8 cellular contexts compared by ENCODE assay signal in the genomic region with DNA sequence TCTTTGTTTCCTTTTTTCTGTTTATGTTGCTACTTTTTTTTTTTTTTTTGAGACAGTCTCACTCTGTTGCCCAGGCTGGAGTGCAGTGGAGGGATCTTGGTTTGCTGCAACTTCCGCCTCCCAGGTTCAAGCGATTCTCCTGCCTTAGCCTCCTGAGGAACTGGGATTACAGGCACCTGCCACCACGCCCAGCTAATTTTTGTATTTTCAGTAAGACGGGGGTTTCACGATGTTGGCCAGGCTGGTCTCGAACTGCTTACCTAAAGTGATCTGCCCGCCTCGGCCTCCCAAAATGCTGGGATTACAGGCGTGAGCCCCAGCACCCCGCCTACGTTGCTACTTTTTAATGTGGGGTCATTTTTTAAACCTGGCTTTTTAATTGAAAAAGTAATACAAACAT. TPM values are rescaled to one million over a fixed set of nuclear protein-coding genes. Genes with fewer than 3 reads are reported as not detected.
A peak's percentile ranks its signal among the peaks of the same experiment; 100 is the strongest.
DNase-seq lines count a peak whose midpoint lies in the region; TF ChIP-seq lines count a peak whose summit lies in the region.
"Not testable (repeated sequence)": the region's sequence is repeated elsewhere in the genome, so short reads cannot be mapped to it uniquely, and the experiment has no call there.

No MANE protein-coding gene starts in this region.

- TF ChIP-seq POLR2A in NB4 (IDR thresholded peaks at IDR 0.05; ENCODE audit: extremely low read depth, insufficient read length); vagina (IDR thresholded peaks at IDR 0.05): not testable (repeated sequence)

- not testable (repeated sequence) for BruUV-seq in mammary epithelial cell (replicated peaks; lab: Mats Ljungman, UMichigan)

- peak overlapping the region; percentile 100 for H3K27ac Mint-ChIP-seq in activated CD4-positive, alpha-beta memory T cell treated with anti-CD3 and anti-CD28 coated beads for 36 hours

- H3K4me3 ChIP-seq in GM08714 (ENCODE audit: low read length), result peak overlapping the region; percentile 89
- H3K4me3 ChIP-seq in NB4 (ENCODE audit: low read depth, low read length), result peak overlapping the region; percentile 76
- peak overlapping the region; percentile 65 to 94 (median 84) for H3K4me3 ChIP-seq in mammary epithelial cell (replicated peaks in 1 of 3; ENCODE audit: insufficient read depth in 1 of 3, low read depth in 2 of 3, low read length in 3 of 3)
- H3K4me3 ChIP-seq in foreskin fibroblast (ENCODE audit: low read depth in 1 of 2, low read length in 2 of 2), result peak overlapping the region; percentile 92 to 96
- peak overlapping the region; percentile 85 for H3K4me3 ChIP-seq in mononuclear cell (ENCODE audit: low read length)
- H3K4me3 ChIP-seq in skeletal muscle cell (ENCODE audit: low read depth, low read length), result peak overlapping the region; percentile 94
- peak overlapping the region; percentile 83 to 87 for H3K4me3 ChIP-seq in vagina

- 25% methylated on average over 11 of the region's 11 CpGs for WGBS in mammary epithelial cell (ENCODE audit: low coverage, missing lambda C conversion rate)

- H3K9me3 Mint-ChIP-seq in activated CD4-positive, alpha-beta memory T cell treated with anti-CD3 and anti-CD28 coated beads for 36 hours, result not testable (repeated sequence)

- CTCF ChIA-PET in activated CD4-positive, alpha-beta memory T cell treated with anti-CD3 and anti-CD28 coated beads for 36 hours (lab: Charles Lee), result interaction anchor here (1.1 to 1.5 kb wide), 3 partner anchors 27 to 835 kb away, joined by 3 to 4 read pairs (median 3); a partner anchor contains a TSS
- CTCF ChIA-PET in mammary epithelial cell (lab: Charles Lee; ENCODE audit: low non-redundant PET), result not testable (repeated sequence)

- peaks cover 84% of the 10 kb centered on the region for H3K79me2 ChIP-seq in mammary epithelial cell (ENCODE audit: insufficient read depth, low read length)

- not testable (repeated sequence) for H3K9me3 ChIP-seq in mammary epithelial cell (replicated peaks; ENCODE audit: insufficient read depth, low read length); mononuclear cell (ENCODE audit: low read depth, low read length); vagina

- not testable (repeated sequence) for DNase-seq in NB4 (ENCODE audit: low read depth); mammary epithelial cell; foreskin fibroblast; skeletal muscle cell (ENCODE audit: low read depth); vagina (ENCODE audit: extremely low spot score in 2 of 2)
- DNase-seq in activated CD4-positive, alpha-beta memory T cell treated with anti-CD3 and anti-CD28 coated beads for 36 hours, result peak; percentile 40

- peaks cover 21% of the 10 kb centered on the region for H3K4me1 ChIP-seq in mammary epithelial cell (ENCODE audit: insufficient read depth, low read length)
- H3K4me1 ChIP-seq in mononuclear cell (ENCODE audit: insufficient read depth, low read length), result peaks cover 58% of the 10 kb centered on the region
- peaks cover 69% of the 10 kb centered on the region for H3K4me1 ChIP-seq in vagina

- H3K4me3 Mint-ChIP-seq in activated CD4-positive, alpha-beta memory T cell treated with anti-CD3 and anti-CD28 coated beads for 36 hours, result peak overlapping the region; percentile 98

- H3K4me2 ChIP-seq in mammary epithelial cell (ENCODE audit: insufficient read depth, low read depth, low read length), result peak overlapping the region; percentile 83

- H2AFZ ChIP-seq in mammary epithelial cell (ENCODE audit: low read depth, low read length), result peak overlapping the region; percentile 94

- not testable (repeated sequence) for H3K36me3 ChIP-seq in mammary epithelial cell (ENCODE audit: insufficient read depth, low read length); vagina

- H3K4me1 Mint-ChIP-seq in activated CD4-positive, alpha-beta memory T cell treated with anti-CD3 and anti-CD28 coated beads for 36 hours (ENCODE audit: low read depth), result peaks cover 58% of the 10 kb centered on the region

- not testable (repeated sequence) for TF ChIP-seq CTCF in NB4 (IDR thresholded peaks at IDR 0.05; ENCODE audit: low read depth, low read length); mammary epithelial cell (conservative IDR thresholded peaks at IDR 0.05 in 1 of 2, IDR thresholded peaks at IDR 0.05 in 1 of 2; ENCODE audit: extremely low read depth in 1 of 2, insufficient read depth in 1 of 2, low read depth in 1 of 2, low read length in 2 of 2); foreskin fibroblast (IDR thresholded peaks at IDR 0.05; ENCODE audit: low read depth, low read length); vagina (IDR thresholded peaks at IDR 0.05)

- not testable (repeated sequence) for H3K27me3 ChIP-seq in mammary epithelial cell (ENCODE audit: insufficient read depth, low read length); mononuclear cell (ENCODE audit: insufficient read depth, low read length); vagina

- dilution Hi-C loops in mammary epithelial cell (cut with HindIII; ENCODE audit: low sequenced_read_pairs), result not testable (repeated sequence)

- peak overlapping the region; percentile 89 for H3K9ac ChIP-seq in mammary epithelial cell (ENCODE audit: insufficient read depth, low read length)

- not testable (repeated sequence) for H3K36me3 Mint-ChIP-seq in activated CD4-positive, alpha-beta memory T cell treated with anti-CD3 and anti-CD28 coated beads for 36 hours

- POLR2A ChIA-PET in activated CD4-positive, alpha-beta memory T cell treated with anti-CD3 and anti-CD28 coated beads for 36 hours (lab: Charles Lee), result interaction anchor here (0.7 to 2.4 kb wide), 10 partner anchors 16 to 796 kb away, joined by 3 to 16 read pairs (median 4); a partner anchor contains a TSS

- H3K27me3 Mint-ChIP-seq in activated CD4-positive, alpha-beta memory T cell treated with anti-CD3 and anti-CD28 coated beads for 36 hours, result not testable (repeated sequence)

- H3K27ac ChIP-seq in mammary epithelial cell (ENCODE audit: insufficient read depth, low read depth, low read length) (peak overlapping the region; percentile 84), vagina (peak overlapping the region; percentile 97)

- in situ Hi-C loops in mammary epithelial cell (cut with MboI; ENCODE audit: low sequenced_read_pairs in 2 of 2), result not testable (repeated sequence)

- H4K20me1 ChIP-seq in mammary epithelial cell (ENCODE audit: insufficient read depth, low read length), result not testable (repeated sequence)

- intact Hi-C loops in activated CD4-positive, alpha-beta memory T cell treated with anti-CD3 and anti-CD28 coated beads for 36 hours (cut with micrococcal nuclease), result loop anchor here (1.0 to 5.0 kb wide), 14 partner anchors 9 to 950 kb away; a partner anchor contains a TSS
- intact Hi-C loops in mammary epithelial cell (cut with micrococcal nuclease); vagina (cut with DNase I): not testable (repeated sequence)

RNA-seq across cellular contexts. Expression of a gene that starts 1.2 kb away (rescaled TPM):
- total RNA-seq in activated CD4-positive, alpha-beta memory T cell treated with anti-CD3 and anti-CD28 coated beads for 36 hours, result 10 to 100 TPM; 14.1 to 15.0 TPM
- total RNA-seq in mammary epithelial cell (10 to 100 TPM; 23.0 to 46.3 TPM), mononuclear cell (62.9 TPM), vagina (49.8 TPM)
- polyA plus RNA-seq in mammary epithelial cell, result 13.7 TPM
- 46.6 TPM for polyA minus RNA-seq in mammary epithelial cell
